27 cellular contexts compared by ENCODE assay signal in genomic region chr6:6973721-6974120, GRCh38.
"Had no signal": no experiment of that assay in that cellular context is flagged by ENCODE, and none has a peak within 500 bp of the region (broad histone marks: within the 10 kb centered on the region; RNA-seq: fewer than 3 reads in every experiment).

No MANE protein-coding gene starts in this region.

- H3K9me3 Mint-ChIP-seq: natural killer cell; nephron; neural progenitor cell; stimulated activated effector memory CD8-positive, alpha-beta T cell treated with anti-CD3 and anti-CD28 coated beads, Interleukin-12 subunit alpha, Interleukin-12 subunit beta, amount 100 ng/mL, for 72 hours; stimulated activated naive B cell treated with anti-CD40 and anti-IgM and Interleukin-4, amounts not matched to agents 10 μg/mL and 1 μg/mL and 100 μg/mL, for 72 hours; stimulated activated naive CD8-positive, alpha-beta T cell treated with anti-CD3 and anti-CD28 coated beads, Interleukin-15, Interleukin-2, amounts not matched to agents 100 ng/mL and 50 ng/mL, for 24 hours; type B pancreatic cell had no signal

- H3K4me3 Mint-ChIP-seq: natural killer cell; nephron; neural progenitor cell; stimulated activated effector memory CD8-positive, alpha-beta T cell treated with anti-CD3 and anti-CD28 coated beads, Interleukin-12 subunit alpha, Interleukin-12 subunit beta, amount 100 ng/mL, for 72 hours; stimulated activated naive B cell treated with anti-CD40 and anti-IgM and Interleukin-4, amounts not matched to agents 10 μg/mL and 1 μg/mL and 100 μg/mL, for 72 hours; stimulated activated naive CD8-positive, alpha-beta T cell treated with anti-CD3 and anti-CD28 coated beads, Interleukin-15, Interleukin-2, amounts not matched to agents 100 ng/mL and 50 ng/mL, for 24 hours; type B pancreatic cell had no signal

- H3K36me3 ChIP-seq: neural progenitor cell, ovary, right lobe of liver, sigmoid colon, stomach, thoracic aorta, thyroid gland, tibial nerve, upper lobe of right lung, uterus had no signal

- H3K36me3 Mint-ChIP-seq: natural killer cell; neural progenitor cell; stimulated activated effector memory CD8-positive, alpha-beta T cell treated with anti-CD3 and anti-CD28 coated beads, Interleukin-12 subunit alpha, Interleukin-12 subunit beta, amount 100 ng/mL, for 72 hours; stimulated activated naive B cell treated with anti-CD40 and anti-IgM and Interleukin-4, amounts not matched to agents 10 μg/mL and 1 μg/mL and 100 μg/mL, for 72 hours; type B pancreatic cell had no signal

- H3K27me3 Mint-ChIP-seq: stimulated activated naive B cell treated with anti-CD40 and anti-IgM and Interleukin-4, amounts not matched to agents 10 μg/mL and 1 μg/mL and 100 μg/mL, for 72 hours; stimulated activated naive CD8-positive, alpha-beta T cell treated with anti-CD3 and anti-CD28 coated beads, Interleukin-15, Interleukin-2, amounts not matched to agents 100 ng/mL and 50 ng/mL, for 24 hours; type B pancreatic cell had no signal

- H3K4me1 Mint-ChIP-seq: natural killer cell; nephron; neural progenitor cell; stimulated activated effector memory CD8-positive, alpha-beta T cell treated with anti-CD3 and anti-CD28 coated beads, Interleukin-12 subunit alpha, Interleukin-12 subunit beta, amount 100 ng/mL, for 72 hours; stimulated activated naive B cell treated with anti-CD40 and anti-IgM and Interleukin-4, amounts not matched to agents 10 μg/mL and 1 μg/mL and 100 μg/mL, for 72 hours had no signal

- H3K27me3 ChIP-seq: neural progenitor cell, ovary, right lobe of liver, sigmoid colon, stomach, thyroid gland, tibial nerve, upper lobe of right lung, uterus had no signal

- DNase-seq: natural killer cell; occipital lobe; ovary; psoas muscle; right cardiac atrium; right lobe of liver; sigmoid colon; small intestine; stimulated activated CD4-positive, alpha-beta T cell treated with anti-CD3 and anti-CD28 coated beads, Interleukin-15, amount 100 ng/mL, for 24 hours; stimulated activated CD4-positive, alpha-beta T cell treated with anti-CD3 and anti-CD28 coated beads, Interleukin-2, amount 100 ng/mL, for 24 hours; stimulated activated CD4-positive, alpha-beta T cell treated with anti-CD3 and anti-CD28 coated beads, Interleukin-2, amount 100 ng/mL, for 48 hours; stimulated activated CD4-positive, alpha-beta T cell treated with anti-CD3 and anti-CD28 coated beads, Interleukin-4, amount 100 ng/mL, for 24 hours; stimulated activated naive B cell treated with anti-CD40 and anti-IgM and Interleukin-4, amounts not matched to agents 10 μg/mL and 1 μg/mL and 100 μg/mL, for 72 hours; stimulated activated naive CD4-positive, alpha-beta T cell treated with Interleukin-2 at 50 U/mL for 16 hours; stomach; thyroid gland; upper lobe of right lung; uterus had no signal

- H3K4me1 ChIP-seq: neural progenitor cell, parathyroid adenoma, sigmoid colon, tibial nerve, upper lobe of right lung, uterus had no signal

- H3K27ac Mint-ChIP-seq: natural killer cell; nephron; neural progenitor cell; progenitor cell of endocrine pancreas; stimulated activated effector memory CD8-positive, alpha-beta T cell treated with anti-CD3 and anti-CD28 coated beads, Interleukin-12 subunit alpha, Interleukin-12 subunit beta, amount 100 ng/mL, for 72 hours; stimulated activated naive B cell treated with anti-CD40 and anti-IgM and Interleukin-4, amounts not matched to agents 10 μg/mL and 1 μg/mL and 100 μg/mL, for 72 hours; stimulated activated naive CD8-positive, alpha-beta T cell treated with anti-CD3 and anti-CD28 coated beads, Interleukin-15, Interleukin-2, amounts not matched to agents 100 ng/mL and 50 ng/mL, for 24 hours; type B pancreatic cell had no signal

- H3K4me3 ChIP-seq: neural progenitor cell, ovary, psoas muscle, right lobe of liver, sigmoid colon, stomach, thoracic aorta, thyroid gland, tibial nerve, upper lobe of right lung, uterus had no signal

- ATAC-seq: natural killer cell; psoas muscle; right cardiac atrium; right lobe of liver; stimulated activated effector memory CD8-positive, alpha-beta T cell treated with anti-CD3 and anti-CD28 coated beads, Interleukin-12 subunit alpha, Interleukin-12 subunit beta, amount 100 ng/mL, for 72 hours; stimulated activated naive B cell treated with anti-CD40 and anti-IgM and Interleukin-4, amounts not matched to agents 10 μg/mL and 1 μg/mL and 100 μg/mL, for 72 hours; upper lobe of right lung had no signal

- H3K9me3 ChIP-seq: ovary, psoas muscle, right lobe of liver, sigmoid colon, stomach, thoracic aorta, thyroid gland, tibial nerve, upper lobe of right lung, uterus had no signal
